Comparison of ENCODE assay signal across 10 cellular contexts in the genomic region with DNA sequence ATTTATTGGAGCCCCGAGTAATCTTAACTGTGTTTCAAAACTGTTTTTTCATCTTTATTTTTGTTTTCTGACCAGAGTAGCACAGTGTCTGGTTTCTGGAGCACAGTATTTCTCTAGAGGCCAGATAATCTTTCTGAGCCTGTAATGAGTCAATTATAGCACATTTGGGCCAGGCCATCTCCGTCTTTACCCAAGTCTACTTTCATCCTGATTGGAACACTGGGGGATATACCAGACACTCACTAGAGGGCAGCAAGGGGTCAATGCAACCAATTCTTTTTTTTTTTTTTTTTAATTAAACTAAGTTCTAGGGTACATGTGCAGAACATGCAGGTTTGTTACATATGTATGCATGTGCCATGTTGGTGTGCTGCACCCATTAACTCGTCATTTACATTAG.
DNase-seq lines count a peak whose midpoint lies in the region; ATAC-seq and TF ChIP-seq lines count a peak whose summit lies in the region.
"Had no signal": no experiment of that assay in that cellular context is flagged by ENCODE, and none has a peak within 500 bp of the region (broad histone marks: within the 10 kb centered on the region; RNA-seq: fewer than 3 reads in every experiment).

No MANE protein-coding gene starts in this region.

- in situ Hi-C loops in astrocyte of the spinal cord (cut with HindIII; ENCODE audit: low sequenced_read_pairs), result no loop called here

- peak; percentile 55 for ATAC-seq in HG03442 (IDR thresholded peaks at IDR 0.05; ENCODE audit: unreplicated experiment)

- TF ChIP-seq CTCF in astrocyte of the spinal cord (IDR thresholded peaks at IDR 0.05; ENCODE audit: low read depth, low read length), result peak; percentile 67

- DNase-seq in GM04504 (ENCODE audit: low read depth) (peak; percentile 42), astrocyte of the spinal cord (ENCODE audit: low read depth, low spot score) (peak; percentile 45), lung microvascular endothelial cell (ENCODE audit: low read depth in 2 of 2) (peak; percentile 73 to 74), cerebellar nuclear complex (lab: John Stamatoyannopoulos, UW) (no peak), dedifferentiated amniotic fluid mesenchymal stem cell (ENCODE audit: extremely low spot score) (no peak)
- DNase-seq in activated CD4-positive, alpha-beta T cell treated with anti-CD3 and anti-CD28 coated beads for 1 hour, result no peak
- DNase-seq in effector CD4-positive, alpha-beta T cell, result no peak

- H3K4me3 ChIP-seq in astrocyte of the spinal cord (ENCODE audit: low read depth, low read length), result no peak overlapping the region
- H3K4me3 ChIP-seq: HAP-1, suprapubic skin had no signal

Comparison
In these comparisons a context has a peak if more than half of its experiments do, and no peak if none do; other contexts are left out.
1. DNase-seq: peak in GM04504 (single experiment), astrocyte of the spinal cord (single experiment) and lung microvascular endothelial cell (2 of 2); none in activated CD4-positive, alpha-beta T cell treated with anti-CD3 and anti-CD28 coated beads for 1 hour (single experiment), cerebellar nuclear complex (0 of 2), effector CD4-positive, alpha-beta T cell (single experiment) and dedifferentiated amniotic fluid mesenchymal stem cell (single experiment).